ENCODE assay signal across 26 cellular contexts in genomic region chr7:22937946-22938345, GRCh38.
"Had no signal": no experiment of that assay in that cellular context is flagged by ENCODE, and none has a peak within 500 bp of the region (broad histone marks: within the 10 kb centered on the region; RNA-seq: fewer than 3 reads in every experiment).

No MANE protein-coding gene starts in this region.

- H3K4me1 ChIP-seq: SJSA1 had no signal

- H3K4me1 Mint-ChIP-seq: T-cell had no signal

- ATAC-seq: HepG2, T-cell had no signal

- H3K27ac Mint-ChIP-seq: T-cell had no signal

- H3K27me3 ChIP-seq: SJSA1 had no signal

- H3K4me3 Mint-ChIP-seq: T-cell had no signal

- H3K9me3 Mint-ChIP-seq: T-cell had no signal

- H3K9me3 ChIP-seq: SJSA1, SK-N-SH had no signal

- H3K27me3 Mint-ChIP-seq: T-cell had no signal

- H3K4me2 ChIP-seq: SK-N-SH had no signal

- H3K27ac ChIP-seq: SJSA1 had no signal

- H3K9ac ChIP-seq: SK-N-SH had no signal

- H3K4me3 ChIP-seq: SJSA1 had no signal

- FAIRE-seq: HepG2, RCC 7860 had no signal

- DNase-seq: IMR-90, Karpas-422, KG1, MM.1S, MV-4-11, NCI-H1048, NCI-H1105, NCI-H1417, NCI-H1436 treated with DMSO at 0.1 percent for 48 hours, NCI-H1694, NCI-H187 treated with DMSO at 0.1 percent for 48 hours, NCI-H2029 treated with DMSO at 0.1 percent for 48 hours, NCI-H2107, NCI-H2227 treated with DMSO at 0.1 percent for 48 hours, NCI-H524, NCI-H526 treated with DMSO at 0.1 percent for 48 hours, NCI-H748 treated with DMSO at 0.1 percent for 48 hours, Right ventricle myocardium superior, RPMI8226, SIG-M5, SK-N-SH, SW 1271, T-cell had no signal
